In genomic region chr1:220267630-220268029, GRCh38 we compare ENCODE assay signal across 18 cellular contexts. TPM values are rescaled to one million over a fixed set of nuclear protein-coding genes. Genes with fewer than 3 reads are reported as not detected.
DNase-seq lines count a peak whose midpoint lies in the region; ATAC-seq, FAIRE-seq and TF ChIP-seq lines count a peak whose summit lies in the region.
"Had no signal": no experiment of that assay in that cellular context is flagged by ENCODE, and none has a peak within 500 bp of the region (broad histone marks: within the 10 kb centered on the region; RNA-seq: fewer than 3 reads in every experiment).

No MANE protein-coding gene starts in this region.

- H3K14ac ChIP-seq in IMR-90 (replicated peaks; ENCODE audit: low read depth, low read length) (no peak overlapping the region), H1 (ENCODE audit: insufficient read length) (no peak overlapping the region)

- H4K5ac ChIP-seq in IMR-90 (ENCODE audit: low read depth, low read length): no peak overlapping the region
- no peak overlapping the region for H4K5ac ChIP-seq in H1 (ENCODE audit: insufficient read length, low read depth, low read length)

- H3K4me2 ChIP-seq in A549 (no peak overlapping the region), IMR-90 (ENCODE audit: low read depth, low read length) (no peak overlapping the region), H1 (ENCODE audit: insufficient read depth in 1 of 2, low read depth in 2 of 2, low read length in 2 of 2) (no peak overlapping the region)
- H3K4me2 ChIP-seq: BLaER1 had no signal

- H2AK5ac ChIP-seq in IMR-90 (ENCODE audit: low read depth, low read length): no peak overlapping the region
- no peak overlapping the region for H2AK5ac ChIP-seq in H1 (ENCODE audit: low read depth, low read length)

- H3K4me1 Mint-ChIP-seq in activated naive CD8-positive, alpha-beta T cell (ENCODE audit: low read depth): peaks cover 28% of the 10 kb centered on the region
- H3K4me1 Mint-ChIP-seq in activated naive CD8-positive, alpha-beta T cell treated with anti-CD3 and anti-CD28 coated beads, Interleukin-2, amount 50 U/mL, for 24 hours: peaks cover 14% of the 10 kb centered on the region

- H3K4ac ChIP-seq in IMR-90 (ENCODE audit: low read depth, low read length): no peak overlapping the region
- no peak overlapping the region for H3K4ac ChIP-seq in H1 (replicated peaks; ENCODE audit: insufficient read length, low read depth, low read length)

- peaks cover 18 to 91% of the 10 kb centered on the region in 2 experiments for H3K79me2 ChIP-seq in H1 (ENCODE audit: control insufficient read depth in 1 of 2, insufficient read depth in 2 of 2, low read length in 2 of 2)

- dilution Hi-C loops in IMR-90 (cut with HindIII; ENCODE audit: low sequenced_read_pairs, unreplicated experiment): no loop called here

- TF ChIP-seq CTCF in A549 (IDR thresholded peaks at IDR 0.05): no peak
- TF ChIP-seq CTCF in IMR-90 (conservative IDR thresholded peaks at IDR 0.05; ENCODE audit: low read depth, low read length): no peak
- no peak for TF ChIP-seq CTCF in H1 (IDR thresholded peaks at IDR 0.05; ENCODE audit: control extremely low read depth in 1 of 3, insufficient read depth in 1 of 3, low read depth in 1 of 3, low read length in 3 of 3)

- peaks cover 5% of the 10 kb centered on the region for H3K23me2 ChIP-seq in H1 (ENCODE audit: low read depth, low read length)

- peaks cover 18% of the 10 kb centered on the region for H4K20me1 ChIP-seq in IMR-90 (ENCODE audit: insufficient read depth, low read length)
- H4K20me1 ChIP-seq in H1 (replicated peaks in 1 of 2; ENCODE audit: control insufficient read depth in 1 of 2, insufficient read depth in 2 of 2, low read length in 2 of 2): peaks cover 2% of the 10 kb centered on the region in 2 experiments

- no TSS peak for BruUV-seq in IMR-90 (replicated peaks; lab: Mats Ljungman, UMichigan)

- H2AFZ ChIP-seq in IMR-90 (replicated peaks; ENCODE audit: low read length, poor library complexity) (no peak overlapping the region), H1 (ENCODE audit: low read length) (no peak overlapping the region)

- H3K27me3 ChIP-seq in IMR-90 (ENCODE audit: control insufficient read depth, insufficient read depth, low read length) (no peaks in the 10 kb centered on the region), H1 (replicated peaks in 1 of 4; ENCODE audit: control insufficient read depth in 3 of 4, extremely low read depth in 1 of 4, insufficient read depth in 3 of 4, low read length in 3 of 4) (no peaks in the 10 kb centered on the region)
- H3K27me3 ChIP-seq: BLaER1 had no signal

- H3K9me3 ChIP-seq in A549: peaks cover 10% of the 10 kb centered on the region
- no peaks in the 10 kb centered on the region for H3K9me3 ChIP-seq in IMR-90 (ENCODE audit: control insufficient read depth, insufficient read depth, low read length)
- H3K9me3 ChIP-seq in H1 (ENCODE audit: insufficient read depth in 2 of 2, low read depth in 1 of 2, low read length in 1 of 2): no peaks in the 10 kb centered on the region
- H3K9me3 ChIP-seq: HAP-1 had no signal

- H3K18ac ChIP-seq in IMR-90 (ENCODE audit: low read depth, low read length) (no peak overlapping the region), H1 (ENCODE audit: extremely low read depth, low read length) (no peak overlapping the region)

- H2BK12ac ChIP-seq in H1 (ENCODE audit: low read depth, low read length): no peak overlapping the region

- H3K79me1 ChIP-seq in IMR-90 (ENCODE audit: low read depth in 1 of 2, low read length in 2 of 2) (peaks cover 15 to 65% of the 10 kb centered on the region in 2 experiments), H1 (ENCODE audit: low read depth, low read length) (peaks cover 5% of the 10 kb centered on the region; the same call in 1 of the 2 replicates)

- CTCF ChIA-PET in A549 (lab: Yijun Ruan, JAX): interaction anchor here (1.5 kb wide), 1 partner anchor 28 kb away, joined by 4 read pairs; no protein-coding TSS in a partner anchor
- CTCF ChIA-PET in IMR-90 (lab: Yijun Ruan, JAX): interaction anchor here (0.6 kb wide), 1 partner anchor 108 kb away, joined by 3 read pairs; no protein-coding TSS in a partner anchor
- CTCF ChIA-PET in H1 (lab: Charles Lee; ENCODE audit: partially characterized antibody): interaction anchor here (1.1 to 1.9 kb wide), 3 partner anchors 13 to 51 kb away, joined by 3 to 11 read pairs (median 6); no protein-coding TSS in a partner anchor

- H3K9ac ChIP-seq in IMR-90 (ENCODE audit: low read depth, low read length) (no peak overlapping the region), H1 (replicated peaks in 1 of 4; ENCODE audit: extremely low read depth in 1 of 4, low read depth in 3 of 4, low read length in 3 of 4) (no peak overlapping the region)
- H3K9ac ChIP-seq: BLaER1 had no signal

- no peak for TF ChIP-seq RAD21 in A549 (conservative IDR thresholded peaks at IDR 0.05 in 1 of 2, IDR thresholded peaks at IDR 0.05 in 1 of 2)
- no peak for TF ChIP-seq RAD21 in IMR-90 (IDR thresholded peaks at IDR 0.05; ENCODE audit: low read length)
- no peak for TF ChIP-seq RAD21 in H1 (IDR thresholded peaks at IDR 0.05 in 1 of 2, conservative IDR thresholded peaks at IDR 0.05 in 1 of 2; ENCODE audit: low read depth in 2 of 2, low read length in 2 of 2)

- peak overlapping the region; percentile 14 for H3K4me3 Mint-ChIP-seq in activated naive CD8-positive, alpha-beta T cell
- H3K4me3 Mint-ChIP-seq in activated naive CD8-positive, alpha-beta T cell treated with anti-CD3 and anti-CD28 coated beads, Interleukin-2, amount 50 U/mL, for 24 hours: no peak overlapping the region
- H3K4me3 Mint-ChIP-seq: CD14-positive monocyte had no signal

- no peak overlapping the region for H3K27ac Mint-ChIP-seq in activated naive CD8-positive, alpha-beta T cell
- H3K27ac Mint-ChIP-seq in activated naive CD8-positive, alpha-beta T cell treated with anti-CD3 and anti-CD28 coated beads, Interleukin-2, amount 50 U/mL, for 24 hours: no peak overlapping the region
- H3K27ac Mint-ChIP-seq: CD14-positive monocyte; CD4-positive, alpha-beta memory T cell had no signal

- no peak overlapping the region for H2AK9ac ChIP-seq in IMR-90 (replicated peaks; ENCODE audit: low read depth, low read length, poor library complexity)

- no peak overlapping the region for H3K23ac ChIP-seq in IMR-90 (ENCODE audit: low read depth, low read length)
- no peak overlapping the region for H3K23ac ChIP-seq in H1 (ENCODE audit: insufficient read length)

- intact Hi-C loops in IMR-90 (cut with micrococcal nuclease): no loop called here

- TF ChIP-seq POLR2A in A549 (IDR thresholded peaks at IDR 0.05; ENCODE audit: low read length) (no peak), IMR-90 (IDR thresholded peaks at IDR 0.05; ENCODE audit: low read depth, low read length) (no peak), H1 (IDR thresholded peaks at IDR 0.05; ENCODE audit: control extremely low read depth in 1 of 2, low read depth in 2 of 2, low read length in 2 of 2) (no peak)

- H3K56ac ChIP-seq in IMR-90 (ENCODE audit: extremely low read depth, insufficient read depth, low read length) (no peak overlapping the region), H1 (replicated peaks; ENCODE audit: insufficient read length, low read depth, low read length) (no peak overlapping the region)

- no peaks in the 10 kb centered on the region for H3K9me3 Mint-ChIP-seq in activated naive CD8-positive, alpha-beta T cell (ENCODE audit: low read depth)
- H3K9me3 Mint-ChIP-seq in activated naive CD8-positive, alpha-beta T cell treated with anti-CD3 and anti-CD28 coated beads, Interleukin-2, amount 50 U/mL, for 24 hours: peaks cover 10% of the 10 kb centered on the region

- H3K27ac ChIP-seq in A549 (peak overlapping the region in 1 of 2 experiments; percentile 12; a peak in 1 of 6 replicates), IMR-90 (ENCODE audit: insufficient read depth, low read length) (no peak overlapping the region), H1 (ENCODE audit: low read depth, low read length) (no peak overlapping the region)
- H3K27ac ChIP-seq: 22Rv1, BLaER1 had no signal

- no peak overlapping the region for H2BK5ac ChIP-seq in IMR-90 (ENCODE audit: low read depth, low read length, poor library complexity, severe bottlenecking)
- no peak overlapping the region for H2BK5ac ChIP-seq in H1 (ENCODE audit: low read depth, low read length)

- 98% methylated on average over 4 of the region's 4 CpGs for WGBS in A549 (ENCODE audit: missing lambda C conversion rate)
- WGBS in IMR-90 (ENCODE audit: extremely low coverage in 2 of 2, insufficient read length in 1 of 2), 2 experiments: no CpG with 5 or more reads among the region's 4 CpGs
- 95% methylated on average over 4 of the region's 4 CpGs; no CpG with 5 or more reads in 1 of the 2 experiments for WGBS in H1 (ENCODE audit: extremely low coverage in 1 of 2, insufficient coverage in 1 of 2, insufficient read length in 1 of 2, insufficient replicate concordance in 2 of 2, low coverage in 1 of 2, low lambda C conversion rate in 2 of 2, missing lambda C conversion rate in 1 of 2), 2 experiments

- H2BK20ac ChIP-seq in IMR-90 (ENCODE audit: low read depth, low read length) (no peak overlapping the region), H1 (ENCODE audit: low read length) (no peak overlapping the region)

- no peak overlapping the region for H3K4me3 ChIP-seq in A549
- H3K4me3 ChIP-seq in IMR-90 (ENCODE audit: insufficient read depth, low read depth, low read length): no peak overlapping the region
- H3K4me3 ChIP-seq in H1 (ENCODE audit: extremely low read depth in 1 of 4, insufficient read depth in 2 of 4, low read depth in 3 of 4, low read length in 4 of 4): no peak overlapping the region
- H3K4me3 ChIP-seq: BLaER1, HAP-1 had no signal

- H3K36me3 ChIP-seq in IMR-90 (ENCODE audit: control insufficient read depth, insufficient read depth, low read length) (peaks cover 12% of the 10 kb centered on the region), H1 (ENCODE audit: control insufficient read depth in 2 of 4, insufficient read depth in 4 of 4, low read length in 3 of 4) (peaks cover 2 to 31% (median 17%) of the 10 kb centered on the region in 4 experiments; a peak in 7 of 8 replicates)

- FAIRE-seq in A549 (lab: Jason Lieb, UNC): no peak
- no peak for FAIRE-seq in H1 (lab: Jason Lieb, UNC)
- FAIRE-seq: GM18507 had no signal

- DNase-seq in activated naive CD8-positive, alpha-beta T cell treated with anti-CD3 and anti-CD28 coated beads, Interleukin-2, amount 50 U/mL, for 24 hours: no peak
- DNase-seq in A549 (ENCODE audit: low read depth in 1 of 2, low spot score in 1 of 2) (no peak), IMR-90 (no peak), H1 (ENCODE audit: low read depth in 1 of 2, low spot score in 2 of 2) (no peak)
- DNase-seq in activated CD4-positive, alpha-beta T cell treated with anti-CD3 and anti-CD28 coated beads, Interleukin-2, amount 50 U/mL, for 48 hours: no peak
- DNase-seq: CD4-positive, alpha-beta memory T cell; DMS153; DMS79; GDM1; GOT3 had no signal

- POLR2A ChIA-PET in A549 (lab: Yijun Ruan, JAX) (no interaction called here), IMR-90 (lab: Charles Lee; ENCODE audit: unreplicated experiment) (no interaction called here), H1 (lab: Charles Lee; ENCODE audit: partially characterized antibody) (interaction anchor here (1.0 to 1.6 kb wide), 5 partner anchors 9 to 236 kb away, joined by 3 to 5 read pairs (median 3); no protein-coding TSS in a partner anchor)

- peaks cover 3% of the 10 kb centered on the region; the same call in 1 of the 2 replicates for H3K9me1 ChIP-seq in IMR-90 (ENCODE audit: insufficient read depth, low read length)

- H3K4me1 ChIP-seq in A549 (peaks cover 11% of the 10 kb centered on the region; the same call in 2 of the 3 replicates), IMR-90 (ENCODE audit: control insufficient read depth, insufficient read depth, low read length) (peaks cover 6% of the 10 kb centered on the region; the same call in 1 of the 2 replicates), H1 (replicated peaks in 1 of 4; ENCODE audit: control insufficient read depth in 3 of 4, insufficient read depth in 4 of 4, low read length in 3 of 4) (peaks cover 0 to 2% (median 0%) of the 10 kb centered on the region in 4 experiments; a peak in 2 of 7 replicates)

- H4K8ac ChIP-seq in IMR-90 (ENCODE audit: low read depth in 2 of 2, low read length in 2 of 2): no peak overlapping the region
- no peak overlapping the region for H4K8ac ChIP-seq in H1 (ENCODE audit: extremely low read depth, insufficient read depth, low read length)

- H4K91ac ChIP-seq in IMR-90 (ENCODE audit: insufficient read depth, low read depth, low read length) (no peak overlapping the region), H1 (replicated peaks; ENCODE audit: insufficient read length, low read length) (no peak overlapping the region)

- no peak overlapping the region for H2BK120ac ChIP-seq in IMR-90 (ENCODE audit: low read depth, low read length)
- no peak overlapping the region for H2BK120ac ChIP-seq in H1 (replicated peaks; ENCODE audit: low read depth, low read length)

- no peak for TF ChIP-seq EP300 in A549 (IDR thresholded peaks at IDR 0.05)
- TF ChIP-seq EP300 in H1 (IDR thresholded peaks at IDR 0.05; ENCODE audit: borderline replicate concordance in 1 of 2, low read depth in 2 of 2, low read length in 2 of 2): no peak

- peaks cover 35% of the 10 kb centered on the region for H3K36me3 Mint-ChIP-seq in activated naive CD8-positive, alpha-beta T cell
- H3K36me3 Mint-ChIP-seq in activated naive CD8-positive, alpha-beta T cell treated with anti-CD3 and anti-CD28 coated beads, Interleukin-2, amount 50 U/mL, for 24 hours (ENCODE audit: low read depth): peaks cover 53% of the 10 kb centered on the region

- no peaks in the 10 kb centered on the region for H3K27me3 Mint-ChIP-seq in activated naive CD8-positive, alpha-beta T cell
- H3K27me3 Mint-ChIP-seq in activated naive CD8-positive, alpha-beta T cell treated with anti-CD3 and anti-CD28 coated beads, Interleukin-2, amount 50 U/mL, for 24 hours: no peaks in the 10 kb centered on the region
- H3K27me3 Mint-ChIP-seq: CD4-positive, alpha-beta memory T cell had no signal

- ATAC-seq in activated naive CD8-positive, alpha-beta T cell treated with anti-CD3 and anti-CD28 coated beads, Interleukin-2, amount 50 U/mL, for 24 hours: no peak
- ATAC-seq in A549: no peak
- no peak for ATAC-seq in IMR-90 (ENCODE audit: low read depth)
- no peak for ATAC-seq in HG03469 (IDR thresholded peaks at IDR 0.05; ENCODE audit: unreplicated experiment)
- ATAC-seq in HG02885 (IDR thresholded peaks at IDR 0.05; ENCODE audit: poor library complexity, unreplicated experiment): no peak

- in situ Hi-C loops in IMR-90 (cut with MboI; ENCODE audit: low sequenced_read_pairs): no loop called here

- no peak overlapping the region for H2BK15ac ChIP-seq in IMR-90 (ENCODE audit: low read depth, low read length)
- H2BK15ac ChIP-seq in H1 (ENCODE audit: low read length): no peak overlapping the region

RNA-seq across cellular contexts. Expression of gene RAB3GAP2, which starts 4.6 kb away (rescaled TPM):
- polyA plus RNA-seq in A549 (2011; rRNA removed) (42.8 and 43.1 TPM in 2 replicates), A549 (2017; fragmentation: RNase III; extraction: RNeasy Plus Mini Kit Qiagen cat#74134 plus additional on column Dnase treatment) (13.7 to 14.3 TPM (median 14.1 TPM) in 3 replicates), IMR-90 (2012; rRNA removed) (11.0 and 12.3 TPM in 2 replicates), H1 (2011; rRNA removed) (17.9 and 19.7 TPM in 2 replicates)
- polyA plus RNA-seq in A549 (2012; cell fraction: cytosol; rRNA removed): 5.3 and 6.2 TPM in 2 replicates
- polyA plus RNA-seq in A549 (2012; cell fraction: nucleus; rRNA removed): 7.8 and 13.0 TPM in 2 replicates
- 57.9 and 74.2 TPM in 2 replicates for polyA minus RNA-seq in A549 (2011; rRNA and poly(A)+ RNA removed)
- total RNA-seq in IMR-90 (2012; rRNA removed): 37.5 and 37.8 TPM in 2 replicates
- polyA plus RNA-seq in IMR-90 (2012; cell fraction: cytosol; rRNA removed): 3.6 and 8.0 TPM in 2 replicates
- polyA plus RNA-seq in IMR-90 (2012; cell fraction: nucleus; rRNA removed; ENCODE audit: low replicate concordance): 8.8 and 34.1 TPM in 2 replicates
- total RNA-seq in H1 (2021; fragmentation: NEBNext Ultra II Directional; extraction: Animal tissue kit (Norgen Biotek cat#: 25700)): 52.7 and 55.9 TPM in 2 replicates
- polyA plus RNA-seq in H1 (2011; cell fraction: cytosol; rRNA removed): 15.2 TPM
- 37.6 TPM for polyA plus RNA-seq in H1 (2011; cell fraction: nucleus; rRNA removed)
- polyA plus RNA-seq in H1 (2012, experiment 1 of 2): 18.7 to 38.4 TPM (median 26.4 TPM) in 4 replicates
- polyA plus RNA-seq in H1 (2012, experiment 2 of 2): 1.1 TPM
- 23.8 TPM for polyA plus RNA-seq in H1 (2013, experiment 1 of 2)
- polyA plus RNA-seq in H1 (2013, experiment 2 of 2): 21.4 TPM
- 140 and 175 TPM in 2 replicates for polyA minus RNA-seq in H1 (2011; rRNA and poly(A)+ RNA removed)
- polyA minus RNA-seq in H1 (2011; cell fraction: cytosol; rRNA and poly(A)+ RNA removed): 20.8 TPM
- polyA minus RNA-seq in H1 (2011; cell fraction: nucleus; rRNA and poly(A)+ RNA removed): 52.0 TPM
